In genomic region chr3:36919439-36920160, GRCh38 we compare ENCODE assay signal across 33 cellular contexts. TPM values are rescaled to one million over a fixed set of nuclear protein-coding genes. Genes with fewer than 3 reads are reported as not detected.
DNase-seq lines count a peak whose midpoint lies in the region; ATAC-seq, FAIRE-seq and TF ChIP-seq lines count a peak whose summit lies in the region.
"Had no signal": no experiment of that assay in that cellular context is flagged by ENCODE, and none has a peak within 500 bp of the region (broad histone marks: within the 10 kb centered on the region; RNA-seq: fewer than 3 reads in every experiment).

No MANE protein-coding gene starts in this region.

- TF ChIP-seq RAD21 in HepG2 (CRISPR knock-in tag; IDR thresholded peaks at IDR 0.05) = no peak

- H3K4me3 ChIP-seq in HepG2 (replicated peaks in 1 of 3; ENCODE audit: insufficient read depth in 1 of 3, low read depth in 2 of 3, low read length in 3 of 3) (no peak overlapping the region), upper lobe of right lung (no peak overlapping the region), sigmoid colon (no peak overlapping the region)
- H3K4me3 ChIP-seq: dorsolateral prefrontal cortex, SJSA1, thoracic aorta had no signal

- H4K20me1 ChIP-seq in HepG2 (ENCODE audit: insufficient read depth, low read length) = no peaks in the 10 kb centered on the region

- H3K27me3 Mint-ChIP-seq in activated naive CD4-positive, alpha-beta T cell treated with anti-CD3 and anti-CD28 coated beads, Interleukin-2, amount 50 U/mL, for 24 hours = no peaks in the 10 kb centered on the region
- no peaks in the 10 kb centered on the region for H3K27me3 Mint-ChIP-seq in activated naive CD4-positive, alpha-beta T cell treated with anti-CD3 and anti-CD28 coated beads for 36 hours (ENCODE audit: low read depth)
- no peaks in the 10 kb centered on the region; the same call in 1 of the 2 replicates for H3K27me3 Mint-ChIP-seq in WTC11 (ENCODE audit: low read depth)
- no peaks in the 10 kb centered on the region for H3K27me3 Mint-ChIP-seq in type B pancreatic cell
- H3K27me3 Mint-ChIP-seq: activated naive CD8-positive, alpha-beta T cell treated with anti-CD3 and anti-CD28 coated beads, Interleukin-2, amount 50 U/mL, for 24 hours; activated T-cell treated with anti-CD3 and anti-CD28 coated beads, Interleukin-2, amount 50 U/mL, for 24 hours; CD4-positive, alpha-beta memory T cell; natural killer cell treated with Interleukin-12 subunit alpha and Interleukin-12 subunit beta and Interleukin-15 and Interleukin-18, amount 100 ng/mL, for 72 hours; stimulated activated naive CD8-positive, alpha-beta T cell treated with anti-CD3 and anti-CD28 coated beads, Interleukin-15, Interleukin-2, amounts not matched to agents 100 ng/mL and 50 ng/mL, for 24 hours had no signal

- H3K36me3 Mint-ChIP-seq in activated naive CD4-positive, alpha-beta T cell treated with anti-CD3 and anti-CD28 coated beads, Interleukin-2, amount 50 U/mL, for 24 hours = peaks cover 12% of the 10 kb centered on the region
- peaks cover 11% of the 10 kb centered on the region for H3K36me3 Mint-ChIP-seq in activated naive CD4-positive, alpha-beta T cell treated with anti-CD3 and anti-CD28 coated beads for 36 hours (ENCODE audit: low read depth)
- H3K36me3 Mint-ChIP-seq in WTC11 = peaks cover 14% of the 10 kb centered on the region
- peaks cover 6% of the 10 kb centered on the region for H3K36me3 Mint-ChIP-seq in type B pancreatic cell

- no peaks in the 10 kb centered on the region for H3K36me3 ChIP-seq in HepG2 (replicated peaks in 1 of 2; ENCODE audit: control insufficient read depth in 1 of 2, insufficient read depth in 2 of 2, low read length in 2 of 2)
- no peaks in the 10 kb centered on the region for H3K36me3 ChIP-seq in upper lobe of right lung
- no peaks in the 10 kb centered on the region for H3K36me3 ChIP-seq in sigmoid colon
- H3K36me3 ChIP-seq: SJSA1, thoracic aorta had no signal

- H3K4me1 ChIP-seq in HepG2 (ENCODE audit: insufficient read depth, low read length) (peaks cover 44% of the 10 kb centered on the region), upper lobe of right lung (peaks cover 6% of the 10 kb centered on the region), sigmoid colon (peaks cover 0 to 6% (median 4%) of the 10 kb centered on the region in 4 donors)
- H3K4me1 ChIP-seq: SJSA1 had no signal

- peak overlapping the region; percentile 11 for H3K4me3 Mint-ChIP-seq in activated naive CD4-positive, alpha-beta T cell treated with anti-CD3 and anti-CD28 coated beads, Interleukin-2, amount 50 U/mL, for 24 hours
- no peak overlapping the region for H3K4me3 Mint-ChIP-seq in activated naive CD4-positive, alpha-beta T cell treated with anti-CD3 and anti-CD28 coated beads for 36 hours
- H3K4me3 Mint-ChIP-seq in WTC11 (no peak overlapping the region), type B pancreatic cell (no peak overlapping the region)
- H3K4me3 Mint-ChIP-seq: activated naive CD8-positive, alpha-beta T cell treated with anti-CD3 and anti-CD28 coated beads, Interleukin-2, amount 50 U/mL, for 24 hours; activated T-cell treated with anti-CD3 and anti-CD28 coated beads, Interleukin-2, amount 50 U/mL, for 24 hours; H9; natural killer cell treated with Interleukin-12 subunit alpha and Interleukin-12 subunit beta and Interleukin-15 and Interleukin-18, amount 100 ng/mL, for 72 hours; stimulated activated naive CD8-positive, alpha-beta T cell treated with anti-CD3 and anti-CD28 coated beads, Interleukin-15, Interleukin-2, amounts not matched to agents 100 ng/mL and 50 ng/mL, for 24 hours had no signal

- in situ Hi-C loops in HepG2 (cut with HindIII; ENCODE audit: extremely low pct_ligation_motif_present, low pct_unique_long_range_greater_than_20kb) = no loop called here

- H3K79me2 ChIP-seq in HepG2 (ENCODE audit: insufficient read depth, low read length) = no peaks in the 10 kb centered on the region

- H2AFZ ChIP-seq in HepG2 (ENCODE audit: low read length) = no peak overlapping the region

- peak; percentile 67 for FAIRE-seq in HepG2 (lab: Jason Lieb, UNC)

- peak in 1 of 2 experiments; percentile 44; a peak in 1 of 4 replicates for TF ChIP-seq EP300 in HepG2 (IDR thresholded peaks at IDR 0.05; ENCODE audit: low read depth in 2 of 2, low read length in 2 of 2)
- TF ChIP-seq EP300 in HepG2 (CRISPR knock-in tag; IDR thresholded peaks at IDR 0.05; ENCODE audit: borderline replicate concordance) = no peak
- TF ChIP-seq EP300 in sigmoid colon (IDR thresholded peaks at IDR 0.05) = no peak

- peak overlapping the region; percentile 35 for H3K27ac Mint-ChIP-seq in activated naive CD4-positive, alpha-beta T cell treated with anti-CD3 and anti-CD28 coated beads, Interleukin-2, amount 50 U/mL, for 24 hours
- no peak overlapping the region for H3K27ac Mint-ChIP-seq in activated naive CD4-positive, alpha-beta T cell treated with anti-CD3 and anti-CD28 coated beads for 36 hours
- H3K27ac Mint-ChIP-seq in WTC11 (no peak overlapping the region), type B pancreatic cell (peak overlapping the region; percentile 8)
- H3K27ac Mint-ChIP-seq: activated naive CD8-positive, alpha-beta T cell treated with anti-CD3 and anti-CD28 coated beads, Interleukin-2, amount 50 U/mL, for 24 hours; activated T-cell treated with anti-CD3 and anti-CD28 coated beads, Interleukin-2, amount 50 U/mL, for 24 hours; H9; stimulated activated naive CD8-positive, alpha-beta T cell treated with anti-CD3 and anti-CD28 coated beads, Interleukin-15, Interleukin-2, amounts not matched to agents 100 ng/mL and 50 ng/mL, for 24 hours had no signal

- H3K4me2 ChIP-seq in HepG2 (ENCODE audit: low read depth, low read length) = peak overlapping the region; percentile 50
- H3K4me2 ChIP-seq: KMS-11 had no signal

- DNase-seq in activated naive CD4-positive, alpha-beta T cell treated with anti-CD3 and anti-CD28 coated beads for 36 hours = no peak
- no peak for DNase-seq in WTC11 (ENCODE audit: low spot score)
- DNase-seq in HepG2 (ENCODE audit: low spot score) = peak; percentile 87
- DNase-seq in type B pancreatic cell (ENCODE audit: extremely low spot score, unreplicated experiment) = no peak
- DNase-seq in NCI-H2171 (lab: John Stamatoyannopoulos, UW) = no peak
- no peak for DNase-seq in upper lobe of right lung
- no peak for DNase-seq in sigmoid colon
- DNase-seq: 8988T; activated CD4-positive, alpha-beta T cell treated with anti-CD3 and anti-CD28 coated beads for 1 hour; activated gamma-delta T cell; activated naive CD8-positive, alpha-beta T cell treated with anti-CD3 and anti-CD28 coated beads, Interleukin-2, amount 50 U/mL, for 24 hours; activated T-cell treated with anti-CD3 and anti-CD28 coated beads, Interleukin-2, amount 50 U/mL, for 24 hours; AML-193; CD4-positive, alpha-beta memory T cell; central memory CD4-positive, alpha-beta T cell; dorsolateral prefrontal cortex; GDM1; H9; left ventricle myocardium superior; NCI-H1436; NCI-H2081 treated with DMSO at 0.1 percent for 48 hours; NCI-H345; posterior cingulate gyrus; RPMI8226; stimulated activated CD4-positive, alpha-beta T cell treated with anti-CD3 and anti-CD28 coated beads, Interleukin-15, amount 100 ng/mL, for 24 hours; T-helper 1 cell had no signal

- intact Hi-C loops in activated naive CD4-positive, alpha-beta T cell treated with anti-CD3 and anti-CD28 coated beads for 36 hours (cut with micrococcal nuclease) = no loop called here
- intact Hi-C loops in HepG2 (cut with micrococcal nuclease; ENCODE audit: unreplicated experiment) (no loop called here), upper lobe of right lung (cut with DNase I) (no loop called here), sigmoid colon (cut with DNase I) (no loop called here)

- no peaks in the 10 kb centered on the region; a peak in 1 of 5 replicates for H3K27me3 ChIP-seq in HepG2 (ENCODE audit: control insufficient read depth in 1 of 2, insufficient read depth in 2 of 2, low read length in 2 of 2)
- no peaks in the 10 kb centered on the region for H3K27me3 ChIP-seq in upper lobe of right lung
- no peaks in the 10 kb centered on the region for H3K27me3 ChIP-seq in sigmoid colon
- H3K27me3 ChIP-seq: dorsolateral prefrontal cortex, SJSA1 had no signal

- 44% methylated on average over 4 of the region's 4 CpGs for WGBS in HepG2 (ENCODE audit: low lambda C conversion rate)
- WGBS in sigmoid colon, 2 donors = 34 to 71% methylated on average over 4 of the region's 4 CpGs

- peak overlapping the region; percentile 6 for H3K27ac ChIP-seq in HepG2 (ENCODE audit: extremely low read length, insufficient read depth, low read length)
- H3K27ac ChIP-seq in upper lobe of right lung = no peak overlapping the region
- H3K27ac ChIP-seq in sigmoid colon = no peak overlapping the region
- H3K27ac ChIP-seq: dorsolateral prefrontal cortex, KMS-11, SJSA1, thoracic aorta had no signal

- H3K9me3 ChIP-seq in HepG2 (ENCODE audit: low read length) (peaks cover 9% of the 10 kb centered on the region; the same call in 1 of the 2 replicates), upper lobe of right lung (no peaks in the 10 kb centered on the region), sigmoid colon (no peaks in the 10 kb centered on the region)
- H3K9me3 ChIP-seq: SJSA1, thoracic aorta had no signal

- no peak for TF ChIP-seq CTCF in WTC11 (IDR thresholded peaks at IDR 0.05)
- TF ChIP-seq CTCF in HepG2 (CRISPR knock-in tag; IDR thresholded peaks at IDR 0.05) = no peak
- TF ChIP-seq CTCF in type B pancreatic cell (conservative IDR thresholded peaks at IDR 0.05) = no peak
- no peak for TF ChIP-seq CTCF in upper lobe of right lung (IDR thresholded peaks at IDR 0.05)
- TF ChIP-seq CTCF in sigmoid colon (IDR thresholded peaks at IDR 0.05) = no peak

- no peak overlapping the region for H3K9ac ChIP-seq in HepG2 (ENCODE audit: insufficient read depth, low read depth, low read length)
- H3K9ac ChIP-seq: KMS-11 had no signal

- CTCF ChIA-PET in activated naive CD4-positive, alpha-beta T cell treated with anti-CD3 and anti-CD28 coated beads for 36 hours (lab: Charles Lee) = interaction anchor here (0.9 to 1.0 kb wide), 2 partner anchors 39 to 75 kb away, joined by 3 to 4 read pairs; no protein-coding TSS in a partner anchor
- CTCF ChIA-PET in WTC11 (lab: Charles Lee) (interaction anchor here (1.4 kb wide), 1 partner anchor 39 kb away, joined by 6 read pairs; no protein-coding TSS in a partner anchor), HepG2 (lab: Yijun Ruan, JAX; ENCODE audit: low intra/inter-chr PET ratio, low total read pairs) (no interaction called here)

- peaks cover 38% of the 10 kb centered on the region for H3K4me1 Mint-ChIP-seq in activated naive CD4-positive, alpha-beta T cell treated with anti-CD3 and anti-CD28 coated beads, Interleukin-2, amount 50 U/mL, for 24 hours
- peaks cover 20% of the 10 kb centered on the region for H3K4me1 Mint-ChIP-seq in activated naive CD4-positive, alpha-beta T cell treated with anti-CD3 and anti-CD28 coated beads for 36 hours (ENCODE audit: low read depth)
- H3K4me1 Mint-ChIP-seq in WTC11 (peaks cover 7% of the 10 kb centered on the region), type B pancreatic cell (ENCODE audit: unreplicated experiment) (peaks cover 16% of the 10 kb centered on the region)

- peaks cover 7% of the 10 kb centered on the region for H3K9me3 Mint-ChIP-seq in activated naive CD4-positive, alpha-beta T cell treated with anti-CD3 and anti-CD28 coated beads, Interleukin-2, amount 50 U/mL, for 24 hours
- peaks cover 18% of the 10 kb centered on the region for H3K9me3 Mint-ChIP-seq in activated naive CD4-positive, alpha-beta T cell treated with anti-CD3 and anti-CD28 coated beads for 36 hours
- H3K9me3 Mint-ChIP-seq in WTC11 = peaks cover 22% of the 10 kb centered on the region
- H3K9me3 Mint-ChIP-seq in type B pancreatic cell = peaks cover 11% of the 10 kb centered on the region

- no peak for ATAC-seq in WTC11
- ATAC-seq in HepG2 = peak; percentile 94
- ATAC-seq in upper lobe of right lung = no peak
- ATAC-seq: activated naive CD8-positive, alpha-beta T cell treated with anti-CD3 and anti-CD28 coated beads, Interleukin-2, amount 50 U/mL, for 24 hours; left ventricle myocardium superior; natural killer cell treated with Interleukin-12 subunit alpha and Interleukin-12 subunit beta and Interleukin-15 and Interleukin-18, amount 100 ng/mL, for 72 hours; sciatic nerve had no signal

- no TSS peak for BruUV-seq in HepG2 (replicated peaks; lab: Mats Ljungman, UMichigan)

- TF ChIP-seq POLR2A in HepG2 (IDR thresholded peaks at IDR 0.05; ENCODE audit: insufficient read depth in 1 of 2, low read depth in 2 of 2, low read length in 2 of 2) = no peak
- no peak for TF ChIP-seq POLR2A in sigmoid colon (IDR thresholded peaks at IDR 0.05)

- POLR2A ChIA-PET in WTC11 (lab: Charles Lee) = interaction anchor here (1.0 kb wide), 1 partner anchor 74 kb away, joined by 3 read pairs; the partner anchor contains the start of genes EPM2AIP1 and MLH1
- POLR2A ChIA-PET in HepG2 (lab: Yijun Ruan, JAX) = interaction anchor here (0.9 to 2.7 kb wide), 9 partner anchors 10 to 298 kb away, joined by 3 to 12 read pairs (median 3); partner anchors contain the start of genes EPM2AIP1 and MLH1

RNA-seq across cellular contexts. Expression of gene TRANK1, which starts 25.3 kb away (rescaled TPM):
- total RNA-seq in activated naive CD4-positive, alpha-beta T cell treated with anti-CD3 and anti-CD28 coated beads for 36 hours = 10 to 100 TPM; 10.9 to 11.0 TPM
- total RNA-seq in WTC11 (2021) (10.5 to 12.2 TPM (median 11.4 TPM) in 3 replicates), HepG2 (2016; rRNA removed; fragmentation: Illumina TruSeq; extraction: Trizol) (0.13 and 0.67 TPM in 2 replicates), type B pancreatic cell (ENCODE audit: low replicate concordance) (8.6 and 18.0 TPM in 2 replicates), upper lobe of right lung (38.5 TPM), sigmoid colon (10 to 100 TPM in 3 of 4 donors, 1 to 10 TPM in 1; 8.6 to 26.3 (median 16.9) TPM)
- 0.26 TPM in 1 of 2 replicates, not detected in the other for total RNA-seq in HepG2 (2016; cell fraction: cytosol; rRNA removed; fragmentation: Illumina TruSeq; extraction: Trizol; ENCODE audit: low read depth)
- 0.11 and 0.52 TPM in 2 replicates for total RNA-seq in HepG2 (2016; cell fraction: insoluble cytoplasmic fraction; rRNA removed; fragmentation: Illumina TruSeq; extraction: Trizol)
- 0.14 and 0.34 TPM in 2 replicates for total RNA-seq in HepG2 (2016; cell fraction: membrane; rRNA removed; fragmentation: Illumina TruSeq; extraction: Trizol)
- 0.19 and 1.2 TPM in 2 replicates for total RNA-seq in HepG2 (2016; cell fraction: nucleus; rRNA removed; fragmentation: Illumina TruSeq; extraction: Trizol)
- polyA plus RNA-seq in HepG2 (2011; rRNA removed) (0.32 and 0.33 TPM in 2 replicates), sigmoid colon (10 to 100 TPM; 12.6 to 36.4 (median 26.1) TPM)
- polyA plus RNA-seq in HepG2 (2011; cell fraction: cytosol; rRNA removed) = 0.11 and 0.22 TPM in 2 replicates
- 0.78 and 1.3 TPM in 2 replicates for polyA plus RNA-seq in HepG2 (2011; cell fraction: nucleus; rRNA removed)
- polyA plus RNA-seq in HepG2 (2012) = 0.68 and 1.0 TPM in 2 replicates
- polyA plus RNA-seq in HepG2 (2016; cell fraction: cytosol; fragmentation: Illumina TruSeq; extraction: Trizol; ENCODE audit: low read depth) = not detected in 2 replicates
- polyA plus RNA-seq in HepG2 (2016; cell fraction: insoluble cytoplasmic fraction; fragmentation: Illumina TruSeq; extraction: Trizol; ENCODE audit: low read depth) = 0.15 and 0.17 TPM in 2 replicates
- not detected in 2 replicates for polyA plus RNA-seq in HepG2 (2016; cell fraction: membrane; fragmentation: Illumina TruSeq; extraction: Trizol; ENCODE audit: low read depth)
- polyA plus RNA-seq in HepG2 (2016; cell fraction: nucleus; fragmentation: Illumina TruSeq; extraction: Trizol; ENCODE audit: insufficient read depth, low read depth) = 0.15 and 0.17 TPM in 2 replicates
- polyA minus RNA-seq in HepG2 (2011; rRNA and poly(A)+ RNA removed; ENCODE audit: low replicate concordance) = 0.28 and 10.7 TPM in 2 replicates
- 0.26 and 0.79 TPM in 2 replicates for polyA minus RNA-seq in HepG2 (2011; cell fraction: cytosol; rRNA and poly(A)+ RNA removed)
- polyA minus RNA-seq in HepG2 (2011; cell fraction: nucleus; rRNA and poly(A)+ RNA removed) = 1.6 and 3.0 TPM in 2 replicates

Comparison
In these comparisons a context has a peak if more than half of its experiments do, and no peak if none do; other contexts are left out.
1. H3K27ac Mint-ChIP-seq: peak in activated naive CD4-positive, alpha-beta T cell treated with anti-CD3 and anti-CD28 coated beads, Interleukin-2, amount 50 U/mL, for 24 hours (single experiment) and type B pancreatic cell (single experiment); none in activated naive CD4-positive, alpha-beta T cell treated with anti-CD3 and anti-CD28 coated beads for 36 hours (single experiment) and WTC11 (single experiment).